Comparison of ENCODE assay signal across 24 cellular contexts in the genomic region with DNA sequence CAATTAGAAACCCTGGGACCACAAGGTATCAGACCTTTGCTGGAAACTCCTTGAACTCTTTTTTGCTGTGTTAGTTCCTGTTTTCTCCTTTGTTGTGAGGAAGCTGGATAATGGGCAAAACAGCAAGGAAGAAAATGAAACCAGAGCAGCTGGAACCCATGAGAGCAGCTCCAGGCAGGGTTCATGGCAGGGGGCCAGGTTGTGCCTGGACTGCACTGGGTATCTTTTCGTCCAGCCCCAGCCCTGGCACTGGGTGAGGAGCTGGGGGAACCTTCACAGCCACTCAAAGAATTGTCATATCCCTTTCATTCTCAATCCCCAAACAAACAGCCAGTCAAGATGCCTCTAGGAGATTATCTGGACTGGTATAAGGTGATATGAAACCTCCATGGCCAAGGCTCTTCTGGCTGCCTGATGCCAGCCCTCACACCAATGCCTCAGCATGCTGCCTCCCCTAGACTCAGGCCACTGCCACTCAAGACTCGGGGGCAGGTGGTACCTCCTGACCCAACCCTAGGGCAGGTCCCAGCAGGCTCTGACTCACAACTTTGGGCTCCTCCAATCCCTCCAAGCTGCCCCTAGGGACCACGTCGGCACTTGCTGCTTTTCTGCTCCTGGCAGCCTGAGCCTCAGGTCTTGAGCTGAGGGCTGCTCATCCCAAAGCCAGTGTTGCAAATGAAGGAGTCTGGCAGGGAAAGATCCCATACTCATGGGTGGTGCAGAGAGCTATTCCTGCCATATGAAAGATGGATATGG. TPM values are rescaled to one million over a fixed set of nuclear protein-coding genes. Genes with fewer than 3 reads are reported as not detected.
DNase-seq lines count a peak whose midpoint lies in the region; ATAC-seq and TF ChIP-seq lines count a peak whose summit lies in the region.
"Had no signal": no experiment of that assay in that cellular context is flagged by ENCODE, and none has a peak within 500 bp of the region (broad histone marks: within the 10 kb centered on the region; RNA-seq: fewer than 3 reads in every experiment).

No MANE protein-coding gene starts in this region.

- 87 to 95% methylated on average over 3 to 4 of the region's 4 CpGs for WGBS in testis, 2 donors

- peaks cover 11% of the 10 kb centered on the region for H3K36me3 Mint-ChIP-seq in endothelial cell (ENCODE audit: low read depth, unreplicated experiment)

- H3K9me3 Mint-ChIP-seq in endothelial cell (ENCODE audit: unreplicated experiment): no peaks in the 10 kb centered on the region
- H3K9me3 Mint-ChIP-seq: effector memory CD8-positive, alpha-beta T cell had no signal

- H3K4me3 Mint-ChIP-seq in endothelial cell (ENCODE audit: unreplicated experiment): no peak overlapping the region
- H3K4me3 Mint-ChIP-seq: effector memory CD8-positive, alpha-beta T cell had no signal

- no peaks in the 10 kb centered on the region for H3K27me3 ChIP-seq in testis
- H3K27me3 ChIP-seq in tibial artery: no peaks in the 10 kb centered on the region
- H3K27me3 ChIP-seq: sigmoid colon had no signal

- DNase-seq in Right ventricle myocardium superior (peak; percentile 76), cardiac septum (ENCODE audit: low spot score) (no peak), NCI-H2171 treated with DMSO at 0.1 percent for 48 hours (lab: John Stamatoyannopoulos, UW) (peak; percentile 61), endothelial cell (ENCODE audit: low spot score) (no peak), testis (peak; percentile 10), tibial artery (no peak), NCI-H748 treated with DMSO at 0.1 percent for 48 hours (lab: John Stamatoyannopoulos, UW) (no peak)
- DNase-seq: ACHN; activated CD4-positive, alpha-beta T cell treated with anti-CD3 and anti-CD28 coated beads for 1 hour; activated gamma-delta T cell; amniotic stem cell; cerebellar nuclear complex; effector memory CD8-positive, alpha-beta T cell; MM.1S; mucosa of descending colon; NCI-H2107; occipital lobe; SHP77; sigmoid colon; stimulated activated CD4-positive, alpha-beta T cell treated with anti-CD3 and anti-CD28 coated beads, Interleukin-1b, Interleukin-23, amount 100 ng/mL, for 48 hours; T-helper 2 cell had no signal

- peaks cover 6% of the 10 kb centered on the region for H3K4me1 ChIP-seq in testis
- H3K4me1 ChIP-seq in tibial artery: no peaks in the 10 kb centered on the region

- intact Hi-C loops in Right ventricle myocardium superior (cut with DNase I): no loop called here
- intact Hi-C loops in cardiac septum (cut with DNase I): no loop called here
- intact Hi-C loops in testis (cut with DNase I; ENCODE audit: low total_unique reads): no loop called here
- intact Hi-C loops in tibial artery (cut with DNase I; ENCODE audit: low total_unique reads): no loop called here

- H3K4me1 Mint-ChIP-seq in endothelial cell (ENCODE audit: unreplicated experiment): peaks cover 14% of the 10 kb centered on the region

- no peaks in the 10 kb centered on the region for H3K9me3 ChIP-seq in testis
- no peaks in the 10 kb centered on the region for H3K9me3 ChIP-seq in tibial artery
- H3K9me3 ChIP-seq: mucosa of descending colon, sigmoid colon had no signal

- H3K27ac ChIP-seq in testis (no peak overlapping the region), tibial artery (no peak overlapping the region)
- H3K27ac ChIP-seq: sigmoid colon had no signal

- peak overlapping the region; percentile 18 for H3K27ac Mint-ChIP-seq in endothelial cell (ENCODE audit: unreplicated experiment)
- H3K27ac Mint-ChIP-seq: effector memory CD8-positive, alpha-beta T cell had no signal

- H3K4me3 ChIP-seq in testis (no peak overlapping the region), tibial artery (no peak overlapping the region)
- H3K4me3 ChIP-seq: GM12878, mucosa of descending colon, sigmoid colon had no signal

- ATAC-seq in Right ventricle myocardium superior (ENCODE audit: poor library complexity) (peak; percentile 62), GM19324 (IDR thresholded peaks at IDR 0.05; ENCODE audit: low FRiP score, unreplicated experiment) (no peak)
- ATAC-seq: effector memory CD8-positive, alpha-beta T cell; GM12878; HepG2; mucosa of descending colon had no signal

- no peak for TF ChIP-seq POLR2A in testis (IDR thresholded peaks at IDR 0.05)

- peaks cover 6% of the 10 kb centered on the region for H3K27me3 Mint-ChIP-seq in endothelial cell (ENCODE audit: unreplicated experiment)
- H3K27me3 Mint-ChIP-seq: effector memory CD8-positive, alpha-beta T cell had no signal

- TF ChIP-seq CTCF in endothelial cell (IDR thresholded peaks at IDR 0.05; ENCODE audit: unreplicated experiment) (no peak), testis (IDR thresholded peaks at IDR 0.05) (no peak), tibial artery (IDR thresholded peaks at IDR 0.05) (no peak)

- H3K36me3 ChIP-seq in testis (ENCODE audit: low read depth, missing control alignments) (no peaks in the 10 kb centered on the region), tibial artery (peaks cover 0 to 12% (median 0%) of the 10 kb centered on the region in 3 donors)
- H3K36me3 ChIP-seq: sigmoid colon had no signal

RNA-seq across cellular contexts. Expression of a gene that starts 16.5 kb away (rescaled TPM):
- total RNA-seq in Right ventricle myocardium superior (0.46 TPM), cardiac septum (0.48 TPM), endothelial cell (ENCODE audit: unreplicated experiment) (1.9 TPM), testis (10 to 100 TPM; 54.9 to 68.6 TPM)
- polyA plus RNA-seq in testis (ENCODE audit: insufficient read depth, low read depth, low replicate concordance): 178 TPM
- total RNA-seq: occipital lobe had no signal

RNA-seq across cellular contexts. Expression of a gene that starts 21.0 kb away (rescaled TPM):
- 83.0 TPM for total RNA-seq in Right ventricle myocardium superior
- 118 TPM for total RNA-seq in cardiac septum
- total RNA-seq in endothelial cell (ENCODE audit: unreplicated experiment): 60.8 TPM
- 100 to 1,000 TPM in 1 of 2 donors, 10 to 100 TPM in 1; 95.8 to 105 TPM for total RNA-seq in testis
- polyA plus RNA-seq in testis (ENCODE audit: insufficient read depth, low read depth, low replicate concordance): 104 TPM

RNA-seq across cellular contexts. Expression of a gene that starts 34.4 kb away (rescaled TPM):
- total RNA-seq in Right ventricle myocardium superior (19.1 TPM), cardiac septum (30.1 TPM), endothelial cell (ENCODE audit: unreplicated experiment) (9.2 TPM), testis (10 to 100 TPM; 49.2 to 66.7 TPM)
- polyA plus RNA-seq in testis (ENCODE audit: insufficient read depth, low read depth, low replicate concordance): 66.8 TPM

RNA-seq across cellular contexts. Expression of a gene that starts 50.1 kb away (rescaled TPM):
- total RNA-seq in Right ventricle myocardium superior (0.16 TPM), cardiac septum (0.97 TPM), endothelial cell (ENCODE audit: unreplicated experiment) (0.15 TPM), testis (1 to 10 TPM; 4.5 to 8.3 TPM)
- polyA plus RNA-seq in testis (ENCODE audit: insufficient read depth, low read depth, low replicate concordance): 4.5 TPM

Comparison
In these comparisons a context has a peak if more than half of its experiments do, and no peak if none do; other contexts are left out.
1. DNase-seq: peak in Right ventricle myocardium superior (single experiment), NCI-H2171 treated with DMSO at 0.1 percent for 48 hours (single experiment) and testis (single experiment); none in cardiac septum (single experiment), endothelial cell (single experiment), tibial artery (0 of 2) and NCI-H748 treated with DMSO at 0.1 percent for 48 hours (single experiment).
2. RNA of a gene that starts 16.5 kb away (total RNA-seq): 54.9 to 68.6 TPM in testis; 1.9 TPM in endothelial cell (single experiment), 0.48 TPM in cardiac septum (single experiment) and 0.46 TPM in Right ventricle myocardium superior (single experiment); every median in the first group is over 10 times any median in the second.